In the genomic region with DNA sequence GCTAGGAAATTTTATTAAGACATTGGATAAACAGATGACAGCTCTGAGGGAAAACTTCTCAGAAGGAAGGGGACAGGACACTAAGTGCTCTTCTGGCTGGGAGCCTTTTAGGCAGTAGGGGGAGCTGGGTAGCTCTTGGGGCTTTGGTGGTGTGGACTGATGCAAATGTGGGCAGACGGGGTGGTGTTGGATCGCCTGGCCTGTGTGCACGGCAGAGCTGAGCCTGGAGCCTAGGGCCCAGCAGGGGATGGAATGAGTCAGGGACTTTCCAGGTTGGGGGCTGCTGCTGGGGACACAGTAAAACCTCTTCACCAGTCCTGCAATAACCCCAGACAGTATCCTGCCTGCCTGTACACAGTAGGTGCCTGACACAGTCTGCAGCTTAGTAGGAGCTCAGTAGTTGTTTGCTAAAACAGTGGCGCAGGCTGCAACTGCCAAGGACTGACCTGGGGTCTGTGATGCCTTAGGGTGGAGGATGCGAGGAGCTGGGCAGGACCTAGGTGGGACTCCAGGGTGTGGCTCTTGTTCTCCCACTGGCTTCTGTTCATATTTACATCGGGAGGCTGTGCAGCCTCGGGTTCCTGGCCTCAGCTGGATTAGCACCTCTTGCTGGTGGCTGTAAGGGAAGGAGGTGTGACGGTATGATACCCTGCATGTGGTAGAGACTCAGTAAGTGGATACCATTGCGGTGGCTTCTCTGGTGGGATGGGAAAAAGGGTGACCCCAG, we compare ENCODE assay signal across 8 cellular contexts.
DNase-seq lines count a peak whose midpoint lies in the region; ATAC-seq and TF ChIP-seq lines count a peak whose summit lies in the region.

No MANE protein-coding gene starts in this region.

- peak overlapping the region; percentile 35 to 52 (median 48) for H3K4me3 ChIP-seq in stomach

- DNase-seq in SIG-M5 treated with dmso at 0.1 percent for 504 hours (lab: John Stamatoyannopoulos, UW; ENCODE audit: unreplicated experiment) (peak; percentile 18), SIG-M5 (lab: John Stamatoyannopoulos, UW) (no peak), HT1080 (ENCODE audit: low read depth) (peak; percentile 82), amniotic epithelial cell (ENCODE audit: low read depth) (peak; percentile 53), iPS-NIHi11 (ENCODE audit: low spot score) (peak; percentile 78), stomach (no peak), UCSD-AML1 (lab: John Stamatoyannopoulos, UW; ENCODE audit: unreplicated experiment) (no peak)

- 35 to 53% (median 46%) methylated on average over 9 of the region's 9 CpGs for WGBS in stomach, 5 donors

- ATAC-seq in GM18505 (IDR thresholded peaks at IDR 0.05; ENCODE audit: unreplicated experiment) = no peak

- TF ChIP-seq POLR2A in stomach (IDR thresholded peaks at IDR 0.05) (no peak), GM18505 (IDR thresholded peaks at IDR 0.05; ENCODE audit: borderline replicate concordance, extremely low read depth, insufficient read depth, insufficient read length) (no peak)

- no peaks in the 10 kb centered on the region for H3K36me3 ChIP-seq in stomach

- peak in 2 of 7 experiments; percentile 24 to 27 for TF ChIP-seq CTCF in stomach (IDR thresholded peaks at IDR 0.05)

- H3K27ac ChIP-seq in stomach = peak overlapping the region; percentile 91 to 94 (median 93)

- H3K9me3 ChIP-seq in stomach = no peaks in the 10 kb centered on the region

- TF ChIP-seq EP300 in stomach (IDR thresholded peaks at IDR 0.05) = no peak

- H3K4me1 ChIP-seq in stomach = peaks cover 86 to 98% (median 91%) of the 10 kb centered on the region in 4 donors

- intact Hi-C loops in stomach (cut with DNase I; ENCODE audit: low total_unique reads) = no loop called here

- peaks cover 0 to 5% (median 0%) of the 10 kb centered on the region in 3 donors for H3K27me3 ChIP-seq in stomach

Comparison
In these comparisons a context has a peak if more than half of its experiments do, and no peak if none do; other contexts are left out.
1. DNase-seq: peak in SIG-M5 treated with dmso at 0.1 percent for 504 hours (single experiment), HT1080 (single experiment), amniotic epithelial cell (single experiment) and iPS-NIHi11 (single experiment); none in SIG-M5 (single experiment), stomach (single experiment) and UCSD-AML1 (single experiment).